Comparison of ENCODE assay signal across 9 cellular contexts in genomic region chr4:122666527-122667245, GRCh38. TPM values are rescaled to one million over a fixed set of nuclear protein-coding genes. Genes with fewer than 3 reads are reported as not detected.
A peak's percentile ranks its signal among the peaks of the same experiment; 100 is the strongest.
DNase-seq lines count a peak whose midpoint lies in the region; ATAC-seq and TF ChIP-seq lines count a peak whose summit lies in the region.
"Had no signal": no experiment of that assay in that cellular context is flagged by ENCODE, and none has a peak within 500 bp of the region (broad histone marks: within the 10 kb centered on the region; RNA-seq: fewer than 3 reads in every experiment).

No MANE protein-coding gene starts in this region.

- H3K27ac ChIP-seq in AG04450 (ENCODE audit: low read depth, low read length) (peak overlapping the region; percentile 67), ascending aorta (peak overlapping the region; percentile 50 to 53), lung (ENCODE audit: low read depth in 1 of 2, low read length in 1 of 2) (no peak overlapping the region)

- POLR2A ChIA-PET in AG04450 (lab: Yijun Ruan, JAX) = no interaction called here

- H3K4me1 ChIP-seq in ascending aorta = peaks cover 0 to 13% of the 10 kb centered on the region in 2 donors
- H3K4me1 ChIP-seq in lung (ENCODE audit: control insufficient read depth in 2 of 2, insufficient read depth in 2 of 2, low read length in 2 of 2) = peaks cover 0 to 2% of the 10 kb centered on the region in 2 donors

- DNase-seq in AG04450 (ENCODE audit: low read depth, low spot score) = peak; percentile 63
- peak; percentile 86 for DNase-seq in HS-5 (ENCODE audit: low read depth)
- DNase-seq in ascending aorta (ENCODE audit: low spot score in 2 of 2) = no peak
- DNase-seq in lung (ENCODE audit: low spot score) = no peak
- DNase-seq in HK-2 (ENCODE audit: unreplicated experiment) = no peak

- peak; percentile 59 for ATAC-seq in lung (ENCODE audit: insufficient read depth, low FRiP score)
- no peak for ATAC-seq in HG03460 (IDR thresholded peaks at IDR 0.05; ENCODE audit: unreplicated experiment)
- no peak for ATAC-seq in HG03571 (IDR thresholded peaks at IDR 0.05; ENCODE audit: unreplicated experiment)
- ATAC-seq in GM18909 (IDR thresholded peaks at IDR 0.05; ENCODE audit: poor library complexity, unreplicated experiment) = no peak

- H3K4me3 ChIP-seq in AG04450 (ENCODE audit: low read depth, low read length) = no peak overlapping the region
- no peak overlapping the region for H3K4me3 ChIP-seq in ascending aorta
- H3K4me3 ChIP-seq in lung = no peak overlapping the region

- CTCF ChIA-PET in AG04450 (lab: Charles Lee) = interaction anchor here (0.9 to 1.8 kb wide), 3 partner anchors 91 to 263 kb away, joined by 3 to 7 read pairs (median 5); no protein-coding TSS in a partner anchor

- TF ChIP-seq CTCF in AG04450 (IDR thresholded peaks at IDR 0.05; ENCODE audit: low read depth, low read length) (no peak), ascending aorta (IDR thresholded peaks at IDR 0.05) (no peak), lung (IDR thresholded peaks at IDR 0.05; ENCODE audit: control extremely low read depth, extremely low read depth) (no peak)

- no peaks in the 10 kb centered on the region for H3K27me3 ChIP-seq in AG04450 (ENCODE audit: control insufficient read depth, insufficient read depth, low read length)
- no peaks in the 10 kb centered on the region for H3K27me3 ChIP-seq in ascending aorta
- H3K27me3 ChIP-seq in lung (ENCODE audit: control insufficient read depth, insufficient read depth) = no peaks in the 10 kb centered on the region

- H3K36me3 ChIP-seq in ascending aorta (no peaks in the 10 kb centered on the region), lung (ENCODE audit: control insufficient read depth in 2 of 2, insufficient read depth in 2 of 2, low read length in 2 of 2) (no peaks in the 10 kb centered on the region)

- WGBS in lung, 2 donors = 48 to 72% methylated on average over 2 of the region's 2 CpGs

- intact Hi-C loops in ascending aorta (cut with DNase I) = loop anchor here (2.0 to 10.0 kb wide), 3 partner anchors 66 to 248 kb away; partner anchors contain the start of genes BBS12 and FGF2

- H3K9me3 ChIP-seq in AG04450 (ENCODE audit: control insufficient read depth, insufficient read depth, low read length) = peaks cover 3% of the 10 kb centered on the region; the same call in 1 of the 2 replicates
- no peaks in the 10 kb centered on the region for H3K9me3 ChIP-seq in ascending aorta
- no peaks in the 10 kb centered on the region for H3K9me3 ChIP-seq in lung (ENCODE audit: control insufficient read depth in 2 of 2, insufficient read depth in 1 of 2, low read length in 1 of 2)

RNA-seq across cellular contexts. Expression of gene IL21, which starts 45.8 kb away (rescaled TPM):
- polyA plus RNA-seq in AG04450 (2011; rRNA removed) (not detected in 2 replicates), lung (under 1 TPM in 1 of 2 donors, not detected in 1; 0.02 TPM)
- polyA minus RNA-seq in AG04450 (2011; rRNA and poly(A)+ RNA removed) = not detected in 2 replicates
- total RNA-seq in ascending aorta (not detected), lung (under 1 TPM in 1 of 2 donors, not detected in 1; 0.26 TPM)
- total RNA-seq: H1 had no signal
- polyA plus RNA-seq: H1 had no signal

Comparison
In these comparisons a context has a peak if more than half of its experiments do, and no peak if none do; other contexts are left out.
1. DNase-seq: peak in AG04450 (single experiment) and HS-5 (single experiment); none in ascending aorta (0 of 2), lung (single experiment) and HK-2 (single experiment).
2. H3K27ac ChIP-seq: peak in AG04450 (single experiment) and ascending aorta (2 of 2); none in lung (0 of 2).